24 cellular contexts compared by ENCODE assay signal in genomic region chr2:150027164-150027563, GRCh38.
"Had no signal": no experiment of that assay in that cellular context is flagged by ENCODE, and none has a peak within 500 bp of the region (broad histone marks: within the 10 kb centered on the region; RNA-seq: fewer than 3 reads in every experiment).

No MANE protein-coding gene starts in this region.

- ATAC-seq: activated T-cell treated with anti-CD3 and anti-CD28 coated beads, Interleukin-2, amount 50 U/mL, for 72 hours; body of pancreas; heart left ventricle; left colon; naive thymus-derived CD4-positive, alpha-beta T cell; right cardiac atrium; T-helper 17 cell had no signal

- H3K4me3 ChIP-seq: body of pancreas, heart left ventricle, spleen, tibial nerve had no signal

- H3K36me3 ChIP-seq: heart left ventricle, spleen, tibial nerve had no signal

- H3K27me3 ChIP-seq: body of pancreas, heart left ventricle, spleen, tibial nerve had no signal

- H3K9me3 ChIP-seq: body of pancreas, heart left ventricle, spleen, tibial nerve had no signal

- DNase-seq: activated B cell treated with CpG ODN at 0.5 μM for 24 hours; activated CD8-positive, alpha-beta T cell treated with anti-CD3 and anti-CD28 coated beads, Interleukin-2, amount 10 ng/mL, durations not matched to agents 7 days and 5 days; activated naive CD4-positive, alpha-beta T cell; activated T-cell treated with anti-CD3 and anti-CD28 coated beads for 4 hours; activated T-cell treated with anti-CD3 and anti-CD28 coated beads, Interleukin-2, amount 50 U/mL, for 72 hours; aorta; body of pancreas; effector memory CD4-positive, alpha-beta T cell; erythroblast; heart left ventricle; hypothalamus; immature natural killer cell; kidney; left colon; mammary epithelial cell; midbrain; posterior cingulate gyrus; right cardiac atrium; spleen; stimulated activated naive CD4-positive, alpha-beta T cell treated with Interleukin-2 at 50 U/mL for 16 hours; T-helper 17 cell; T1000 had no signal

- H3K4me1 ChIP-seq: body of pancreas had no signal

- H3K27ac ChIP-seq: body of pancreas, heart left ventricle, spleen, tibial nerve had no signal
